20 cellular contexts compared by ENCODE assay signal in the genomic region with DNA sequence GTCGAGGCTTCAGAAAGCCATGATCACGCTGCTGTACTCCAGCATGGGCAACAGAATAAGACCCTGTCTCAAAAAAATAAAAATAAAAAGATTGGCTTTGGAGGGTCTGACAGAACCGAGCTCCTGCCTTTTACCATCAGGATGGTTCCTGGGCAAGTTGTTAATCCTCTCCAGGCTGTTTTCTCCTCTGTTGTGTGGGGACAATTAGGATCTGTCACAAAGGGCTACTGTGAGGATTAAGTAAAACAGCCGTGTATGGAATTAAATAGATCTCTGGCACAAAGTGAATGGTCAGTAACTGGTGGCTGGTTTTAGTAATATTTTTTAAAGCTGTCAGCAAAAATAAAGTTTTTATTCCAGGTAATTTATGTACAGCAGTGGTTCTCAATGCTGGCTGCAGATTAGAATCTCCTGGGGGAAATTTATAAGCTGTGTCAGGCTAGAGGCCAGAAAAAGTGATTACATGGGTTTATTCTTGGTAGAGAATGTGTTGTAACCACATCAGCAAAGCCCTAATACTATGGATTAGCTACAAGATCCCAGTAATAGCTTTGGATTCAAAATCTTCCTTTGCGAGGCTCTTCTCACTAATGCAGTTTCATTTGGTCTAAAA. TPM values are rescaled to one million over a fixed set of nuclear protein-coding genes. Genes with fewer than 3 reads are reported as not detected.
DNase-seq lines count a peak whose midpoint lies in the region; ATAC-seq and TF ChIP-seq lines count a peak whose summit lies in the region.
"Had no signal": no experiment of that assay in that cellular context is flagged by ENCODE, and none has a peak within 500 bp of the region (broad histone marks: within the 10 kb centered on the region; RNA-seq: fewer than 3 reads in every experiment).

No MANE protein-coding gene starts in this region.

- TF ChIP-seq CTCF in HEK293 (tag by site-specific recombination; IDR thresholded peaks at IDR 0.05) (no peak), OCI-LY3 (IDR thresholded peaks at IDR 0.05; ENCODE audit: low read depth, low read length) (no peak), psoas muscle (IDR thresholded peaks at IDR 0.05) (no peak), GM20000 (IDR thresholded peaks at IDR 0.05; ENCODE audit: extremely low read depth, missing control alignments) (no peak)

- H4K20me1 ChIP-seq in OCI-LY3 (ENCODE audit: insufficient read depth, low read length): no peaks in the 10 kb centered on the region

- POLR2A ChIA-PET in HEK293 (lab: Yijun Ruan, JAX): no interaction called here

- H3K4me3 ChIP-seq in HEK293 (ENCODE audit: low read depth, low read length) (no peak overlapping the region), OCI-LY3 (ENCODE audit: low read length) (no peak overlapping the region), psoas muscle (no peak overlapping the region)
- H3K4me3 ChIP-seq: esophagus muscularis mucosa, ovary, Peyer's patch, tibial nerve had no signal

- H3K36me3 ChIP-seq in HEK293 (ENCODE audit: control insufficient read depth in 2 of 2, insufficient read depth in 1 of 2, low read length in 2 of 2) (no peaks in the 10 kb centered on the region), OCI-LY3 (replicated peaks; ENCODE audit: low read depth, low read length) (no peaks in the 10 kb centered on the region), psoas muscle (ENCODE audit: insufficient read depth in 1 of 2, low read depth in 1 of 2) (no peaks in the 10 kb centered on the region)
- H3K36me3 ChIP-seq: esophagus muscularis mucosa, ovary, Peyer's patch had no signal

- no peaks in the 10 kb centered on the region for H3K27me3 ChIP-seq in OCI-LY3 (ENCODE audit: low read depth, low read length)
- no peaks in the 10 kb centered on the region for H3K27me3 ChIP-seq in psoas muscle (ENCODE audit: insufficient read depth in 3 of 3, low read length in 2 of 3)
- H3K27me3 ChIP-seq: esophagus muscularis mucosa, ovary, Peyer's patch, tibial nerve had no signal

- intact Hi-C loops in psoas muscle (cut with DNase I): no loop called here

- no peak overlapping the region for H3K9ac ChIP-seq in OCI-LY3 (ENCODE audit: low read length)
- H3K9ac ChIP-seq: KMS-11 had no signal

- H3K4me1 ChIP-seq in HEK293 (ENCODE audit: control insufficient read depth, insufficient read depth, low read length) (no peaks in the 10 kb centered on the region), OCI-LY3 (ENCODE audit: low read length) (peaks cover 40% of the 10 kb centered on the region), psoas muscle (peaks cover 59% of the 10 kb centered on the region)
- H3K4me1 ChIP-seq: Peyer's patch had no signal

- peak in 3 of 4 donors; percentile 34 to 41 (median 38) for ATAC-seq in psoas muscle
- ATAC-seq: stimulated activated effector memory CD8-positive, alpha-beta T cell treated with anti-CD3 and anti-CD28 coated beads, Interleukin-12 subunit alpha, Interleukin-12 subunit beta, amount 100 ng/mL, for 72 hours had no signal

- WGBS in psoas muscle, 3 donors: 46 to 66% (median 57%) methylated on average over 5 of the region's 5 CpGs

- DNase-seq in globus pallidus (ENCODE audit: low spot score): peak; percentile 81
- no peak for DNase-seq in psoas muscle
- DNase-seq in kidney tubule cell (ENCODE audit: low spot score): no peak
- no peak for DNase-seq in GM20000 (ENCODE audit: low spot score)
- DNase-seq in T-helper 2 cell: no peak
- DNase-seq: activated CD4-positive, alpha-beta T cell treated with anti-CD3 and anti-CD28 coated beads, Interleukin-2, amount 50 U/mL, for 48 hours; activated T-cell treated with anti-CD3 and anti-CD28 coated beads, Interleukin-2, amount 50 U/mL, for 24 hours; effector CD4-positive, alpha-beta T cell; NCI-H1048; NCI-H2081; NCI-H69; ovary; Peyer's patch; stimulated activated CD4-positive, alpha-beta T cell treated with anti-CD3 and anti-CD28 coated beads, Interleukin-12 subunit alpha, Interleukin-12 subunit beta, amount 100 ng/mL, for 4 hours had no signal

- H3K4me2 ChIP-seq in OCI-LY3 (ENCODE audit: low read length): no peak overlapping the region
- H3K4me2 ChIP-seq: KMS-11 had no signal

- H3K9me3 ChIP-seq in HEK293 (ENCODE audit: control insufficient read depth, insufficient read depth, low read depth, low read length) (no peaks in the 10 kb centered on the region), OCI-LY3 (ENCODE audit: insufficient read depth, low read length) (no peaks in the 10 kb centered on the region), psoas muscle (no peaks in the 10 kb centered on the region)
- H3K9me3 ChIP-seq: esophagus muscularis mucosa, ovary, Peyer's patch, tibial nerve had no signal

- H2AFZ ChIP-seq in OCI-LY3 (ENCODE audit: low read depth, low read length): no peak overlapping the region

- CTCF ChIA-PET in HEK293 (lab: Yijun Ruan, JAX): no interaction called here

- H3K27ac ChIP-seq in HEK293 (ENCODE audit: extremely low read depth, low read depth, low read length) (no peak overlapping the region), OCI-LY3 (ENCODE audit: low read length) (0 out of 2 replicates have a peak overlapping the region, but pooled peaks have one; percentile 71), psoas muscle (peak overlapping the region; percentile 89)
- H3K27ac ChIP-seq: esophagus muscularis mucosa, KMS-11, ovary, Peyer's patch, tibial nerve had no signal

- no peaks in the 10 kb centered on the region for H3K79me2 ChIP-seq in OCI-LY3 (ENCODE audit: low read length)

TF ChIP-seq in HEK293, 187 proteins besides CTCF, POLR2A, EP300 and RAD21:
- TF ChIP-seq, protein P1, sequence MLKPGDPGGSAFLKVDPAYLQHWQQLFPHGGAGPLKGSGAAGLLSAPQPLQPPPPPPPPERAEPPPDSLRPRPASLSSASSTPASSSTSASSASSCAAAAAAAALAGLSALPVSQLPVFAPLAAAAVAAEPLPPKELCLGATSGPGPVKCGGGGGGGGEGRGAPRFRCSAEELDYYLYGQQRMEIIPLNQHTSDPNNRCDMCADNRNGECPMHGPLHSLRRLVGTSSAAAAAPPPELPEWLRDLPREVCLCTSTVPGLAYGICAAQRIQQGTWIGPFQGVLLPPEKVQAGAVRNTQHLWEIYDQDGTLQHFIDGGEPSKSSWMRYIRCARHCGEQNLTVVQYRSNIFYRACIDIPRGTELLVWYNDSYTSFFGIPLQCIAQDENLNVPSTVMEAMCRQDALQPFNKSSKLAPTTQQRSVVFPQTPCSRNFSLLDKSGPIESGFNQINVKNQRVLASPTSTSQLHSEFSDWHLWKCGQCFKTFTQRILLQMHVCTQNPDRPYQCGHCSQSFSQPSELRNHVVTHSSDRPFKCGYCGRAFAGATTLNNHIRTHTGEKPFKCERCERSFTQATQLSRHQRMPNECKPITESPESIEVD (tag by site-specific recombination; IDR thresholded peaks at IDR 0.05): peak; percentile 80
- TF ChIP-seq ZFP69B (tag by site-specific recombination; IDR thresholded peaks at IDR 0.05): no peak
TF ChIP-seq in HEK293: peak in this region for 1.

RNA-seq across cellular contexts. Expression of a gene that starts 47.2 kb away (rescaled TPM):
- total RNA-seq in psoas muscle: 100 to 1,000 TPM in 3 of 4 donors, 10 to 100 TPM in 1; 38.5 to 124 (median 109) TPM
- polyA plus RNA-seq in psoas muscle: 10 to 100 TPM; 25.3 to 55.7 (median 50.9) TPM
